Comparison of ENCODE assay signal across 15 cellular contexts in the genomic region with DNA sequence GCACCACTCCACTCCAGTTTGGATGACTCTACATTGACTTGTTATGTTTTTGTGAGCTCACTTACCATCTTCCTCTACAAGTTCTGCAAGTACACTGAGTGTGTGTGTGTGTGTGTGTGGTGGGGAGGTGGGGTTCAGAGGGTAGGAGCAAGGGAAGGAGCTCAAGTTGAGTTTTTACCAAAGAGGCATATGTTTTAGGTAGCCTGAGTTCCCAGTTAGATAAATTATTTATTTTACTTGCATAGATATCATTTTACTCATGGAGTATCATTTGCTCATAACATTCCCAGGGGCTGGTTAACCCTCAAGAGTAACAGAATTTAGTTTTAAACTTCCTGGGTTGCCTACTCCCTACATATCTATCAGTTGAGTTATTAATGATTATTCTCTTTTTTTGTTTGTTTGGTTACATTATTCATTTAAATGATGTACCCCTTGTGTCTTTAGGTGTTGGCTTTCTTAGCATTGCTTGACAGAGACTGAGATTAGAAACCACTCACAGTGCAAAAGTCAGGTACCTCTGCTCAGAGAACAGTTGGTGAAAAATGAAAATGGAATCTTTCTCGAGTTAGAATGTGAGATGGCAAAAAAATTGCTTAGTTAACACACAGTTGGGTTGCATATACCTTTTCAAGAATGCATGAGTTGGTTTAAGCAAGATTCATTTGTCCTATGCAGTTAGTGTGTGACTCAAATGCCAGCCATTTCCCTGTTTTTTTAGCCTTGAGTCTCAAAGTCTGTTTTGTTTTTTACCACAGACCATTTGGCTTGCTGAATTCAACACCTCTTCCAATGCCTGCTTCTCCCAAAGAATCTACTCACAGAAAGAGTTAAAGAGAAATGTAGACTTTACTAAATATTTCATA. TPM values are rescaled to one million over a fixed set of nuclear protein-coding genes. Genes with fewer than 3 reads are reported as not detected.
DNase-seq lines count a peak whose midpoint lies in the region; ATAC-seq and TF ChIP-seq lines count a peak whose summit lies in the region.
"Had no signal": no experiment of that assay in that cellular context is flagged by ENCODE, and none has a peak within 500 bp of the region (broad histone marks: within the 10 kb centered on the region; RNA-seq: fewer than 3 reads in every experiment).

No MANE protein-coding gene starts in this region.

- H3K36me3 Mint-ChIP-seq in CD4-positive, CD25-positive, alpha-beta regulatory T cell: peaks cover 43% of the 10 kb centered on the region
- H3K36me3 Mint-ChIP-seq in activated T-helper 2 cell treated with anti-CD3 and anti-CD28 coated beads, Interferon-gamma antibody, Interleukin-2, Interleukin-4, amounts not matched to agents 10 μg/mL and 5 μg/mL and 100 μg/mL, durations not matched to agents 14 hours and 24 hours and 36 hours (ENCODE audit: low read depth): peaks cover 4% of the 10 kb centered on the region

- peaks cover 28% of the 10 kb centered on the region for H3K36me3 ChIP-seq in CD4-positive, CD25-positive, alpha-beta regulatory T cell (ENCODE audit: control insufficient read depth, insufficient read depth, low read length)
- H3K36me3 ChIP-seq in body of pancreas (replicated peaks in 1 of 2; ENCODE audit: insufficient read depth in 1 of 2, low read depth in 2 of 2): no peaks in the 10 kb centered on the region
- H3K36me3 ChIP-seq: BLaER1 treated with 17β-estradiol and CSF1 and Interleukin-3, amounts not matched to agents 10 nM and 100 nM; esophagus muscularis mucosa had no signal

- TF ChIP-seq CTCF in fibroblast of the aortic adventitia (IDR thresholded peaks at IDR 0.05; ENCODE audit: insufficient read depth, low read length) (no peak), body of pancreas (IDR thresholded peaks at IDR 0.05) (no peak)

- no peaks in the 10 kb centered on the region for H3K9me3 Mint-ChIP-seq in CD4-positive, CD25-positive, alpha-beta regulatory T cell
- no peaks in the 10 kb centered on the region for H3K9me3 Mint-ChIP-seq in activated T-helper 2 cell treated with anti-CD3 and anti-CD28 coated beads, Interferon-gamma antibody, Interleukin-2, Interleukin-4, amounts not matched to agents 10 μg/mL and 5 μg/mL and 100 μg/mL, durations not matched to agents 14 hours and 24 hours and 36 hours
- H3K9me3 Mint-ChIP-seq: T-cell had no signal

- WGBS in body of pancreas, 2 donors: 62 to 64% methylated on average over 1 of the region's 1 CpG

- peak overlapping the region; percentile 76 to 89 (median 85) for H3K27ac Mint-ChIP-seq in CD4-positive, CD25-positive, alpha-beta regulatory T cell
- peak overlapping the region; percentile 18 for H3K27ac Mint-ChIP-seq in activated T-helper 2 cell treated with anti-CD3 and anti-CD28 coated beads, Interferon-gamma antibody, Interleukin-2, Interleukin-4, amounts not matched to agents 10 μg/mL and 5 μg/mL and 100 μg/mL, durations not matched to agents 14 hours and 24 hours and 36 hours

- H3K9me3 ChIP-seq in CD4-positive, CD25-positive, alpha-beta regulatory T cell (ENCODE audit: control insufficient read depth in 2 of 2, low read length in 2 of 2): no peaks in the 10 kb centered on the region
- H3K9me3 ChIP-seq in body of pancreas: no peaks in the 10 kb centered on the region
- H3K9me3 ChIP-seq: esophagus muscularis mucosa, psoas muscle had no signal

- H3K4me1 Mint-ChIP-seq in CD4-positive, CD25-positive, alpha-beta regulatory T cell: peaks cover 14 to 39% (median 21%) of the 10 kb centered on the region in 4 donors
- H3K4me1 Mint-ChIP-seq in activated T-helper 2 cell treated with anti-CD3 and anti-CD28 coated beads, Interferon-gamma antibody, Interleukin-2, Interleukin-4, amounts not matched to agents 10 μg/mL and 5 μg/mL and 100 μg/mL, durations not matched to agents 14 hours and 24 hours and 36 hours (ENCODE audit: low read depth): peaks cover 51% of the 10 kb centered on the region

- H3K27me3 Mint-ChIP-seq in CD4-positive, CD25-positive, alpha-beta regulatory T cell: no peaks in the 10 kb centered on the region
- no peaks in the 10 kb centered on the region for H3K27me3 Mint-ChIP-seq in activated T-helper 2 cell treated with anti-CD3 and anti-CD28 coated beads, Interferon-gamma antibody, Interleukin-2, Interleukin-4, amounts not matched to agents 10 μg/mL and 5 μg/mL and 100 μg/mL, durations not matched to agents 14 hours and 24 hours and 36 hours (ENCODE audit: low read depth)
- H3K27me3 Mint-ChIP-seq: T-cell had no signal

- ATAC-seq in CD4-positive, CD25-positive, alpha-beta regulatory T cell (ENCODE audit: low read depth in 2 of 2): no peak
- ATAC-seq in body of pancreas: no peak
- no peak for ATAC-seq in HG02884 (IDR thresholded peaks at IDR 0.05; ENCODE audit: unreplicated experiment)
- ATAC-seq: psoas muscle, T-cell had no signal

- intact Hi-C loops in activated T-helper 2 cell treated with anti-CD3 and anti-CD28 coated beads, Interferon-gamma antibody, Interleukin-2, Interleukin-4, amounts not matched to agents 10 μg/mL and 5 μg/mL and 100 μg/mL, durations not matched to agents 14 hours and 24 hours and 36 hours (cut with micrococcal nuclease): no loop called here
- intact Hi-C loops in body of pancreas (cut with DNase I): no loop called here

- no peak for TF ChIP-seq POLR2A in body of pancreas (IDR thresholded peaks at IDR 0.05)

- DNase-seq in CD4-positive, CD25-positive, alpha-beta regulatory T cell: no peak
- DNase-seq in HS-5 (ENCODE audit: low read depth): peak; percentile 71
- no peak for DNase-seq in activated T-helper 2 cell treated with anti-CD3 and anti-CD28 coated beads, Interferon-gamma antibody, Interleukin-2, Interleukin-4, amounts not matched to agents 10 μg/mL and 5 μg/mL and 100 μg/mL, durations not matched to agents 14 hours and 24 hours and 36 hours (ENCODE audit: low spot score)
- DNase-seq in fibroblast of the aortic adventitia (ENCODE audit: low read depth): peak; percentile 58
- no peak for DNase-seq in NCI-H187 treated with DMSO at 0.1 percent for 48 hours (lab: John Stamatoyannopoulos, UW)
- DNase-seq in body of pancreas: no peak
- no peak for DNase-seq in cerebellum (ENCODE audit: low spot score)
- DNase-seq: activated CD8-positive, alpha-beta memory T cell treated with anti-CD3 and anti-CD28 coated beads for 24 hours; NCI-H1930; psoas muscle; stimulated activated CD4-positive, alpha-beta T cell treated with anti-CD3 and anti-CD28 coated beads, Interleukin-2, amount 100 ng/mL, for 48 hours; T-cell had no signal

- H3K27me3 ChIP-seq in CD4-positive, CD25-positive, alpha-beta regulatory T cell (ENCODE audit: control insufficient read depth, insufficient read depth, low read length): no peaks in the 10 kb centered on the region
- H3K27me3 ChIP-seq in body of pancreas: no peaks in the 10 kb centered on the region
- H3K27me3 ChIP-seq: BLaER1 treated with 17β-estradiol and CSF1 and Interleukin-3, amounts not matched to agents 10 nM and 100 nM; esophagus muscularis mucosa had no signal

- no peak overlapping the region for H3K27ac ChIP-seq in CD4-positive, CD25-positive, alpha-beta regulatory T cell (ENCODE audit: insufficient read depth, low read length, poor library complexity, severe bottlenecking)
- no peak overlapping the region for H3K27ac ChIP-seq in body of pancreas
- H3K27ac ChIP-seq: esophagus muscularis mucosa, psoas muscle had no signal

- H3K4me3 Mint-ChIP-seq in CD4-positive, CD25-positive, alpha-beta regulatory T cell: peak overlapping the region in 2 of 4 donors; percentile 26 to 47
- no peak overlapping the region for H3K4me3 Mint-ChIP-seq in activated T-helper 2 cell treated with anti-CD3 and anti-CD28 coated beads, Interferon-gamma antibody, Interleukin-2, Interleukin-4, amounts not matched to agents 10 μg/mL and 5 μg/mL and 100 μg/mL, durations not matched to agents 14 hours and 24 hours and 36 hours (ENCODE audit: low read depth)

- H3K4me3 ChIP-seq in CD4-positive, CD25-positive, alpha-beta regulatory T cell (ENCODE audit: low read depth, low read length): no peak overlapping the region
- no peak overlapping the region for H3K4me3 ChIP-seq in fibroblast of the aortic adventitia (ENCODE audit: low read depth, low read length)
- H3K4me3 ChIP-seq in body of pancreas: no peak overlapping the region
- H3K4me3 ChIP-seq: BLaER1 treated with 17β-estradiol and CSF1 and Interleukin-3, amounts not matched to agents 10 nM and 100 nM; esophagus muscularis mucosa; psoas muscle had no signal

- H3K4me1 ChIP-seq in CD4-positive, CD25-positive, alpha-beta regulatory T cell (ENCODE audit: control insufficient read depth, insufficient read depth, low read length, poor library complexity, severe bottlenecking): peaks cover 72% of the 10 kb centered on the region
- H3K4me1 ChIP-seq in body of pancreas: no peaks in the 10 kb centered on the region
- H3K4me1 ChIP-seq: psoas muscle had no signal

RNA-seq across cellular contexts. Expression of a gene that starts 29.2 kb away (rescaled TPM):
- total RNA-seq in CD4-positive, CD25-positive, alpha-beta regulatory T cell: 47.3 TPM
- polyA plus RNA-seq in CD4-positive, CD25-positive, alpha-beta regulatory T cell: 10 to 100 TPM; 31.4 to 78.1 (median 50.7) TPM
- 73.6 and 82.3 TPM in 2 replicates for total RNA-seq in activated T-helper 2 cell treated with anti-CD3 and anti-CD28 coated beads, Interferon-gamma antibody, Interleukin-2, Interleukin-4, amounts not matched to agents 10 μg/mL and 5 μg/mL and 100 μg/mL, durations not matched to agents 14 hours and 24 hours and 36 hours
- total RNA-seq in fibroblast of the aortic adventitia (ENCODE audit: low replicate concordance) (not detected in 2 replicates), body of pancreas (1 to 10 TPM in 1 of 2 donors, not detected in 1; 1.0 TPM), cerebellum (0.18 TPM)

Comparison
In these comparisons a context has a peak if more than half of its experiments do, and no peak if none do; other contexts are left out.
1. DNase-seq: peak in HS-5 (single experiment) and fibroblast of the aortic adventitia (single experiment); none in CD4-positive, CD25-positive, alpha-beta regulatory T cell (0 of 3), activated T-helper 2 cell treated with anti-CD3 and anti-CD28 coated beads, Interferon-gamma antibody, Interleukin-2, Interleukin-4, amounts not matched to agents 10 μg/mL and 5 μg/mL and 100 μg/mL, durations not matched to agents 14 hours and 24 hours and 36 hours (single experiment), NCI-H187 treated with DMSO at 0.1 percent for 48 hours (single experiment), body of pancreas (0 of 4) and cerebellum (single experiment).
2. RNA of a gene that starts 29.2 kb away (total RNA-seq): 73.6 to 82.3 TPM in activated T-helper 2 cell treated with anti-CD3 and anti-CD28 coated beads, Interferon-gamma antibody, Interleukin-2, Interleukin-4, amounts not matched to agents 10 μg/mL and 5 μg/mL and 100 μg/mL, durations not matched to agents 14 hours and 24 hours and 36 hours and 47.3 TPM in CD4-positive, CD25-positive, alpha-beta regulatory T cell (single experiment); 1.0 TPM in body of pancreas, 0.18 TPM in cerebellum (single experiment) and not detected in fibroblast of the aortic adventitia; every median in the first group is over 10 times any median in the second.